Comparison of ENCODE assay signal across 14 cellular contexts in genomic region chr6:21722488-21722887, GRCh38.
"Had no signal": no experiment of that assay in that cellular context is flagged by ENCODE, and none has a peak within 500 bp of the region (broad histone marks: within the 10 kb centered on the region; RNA-seq: fewer than 3 reads in every experiment).

No MANE protein-coding gene starts in this region.

- H3K27ac ChIP-seq: brain microvascular endothelial cell, SJSA1, tibial artery had no signal

- H3K4me3 ChIP-seq: SJSA1, tibial artery had no signal

- H3K9me3 ChIP-seq: SJSA1 had no signal

- H3K27me3 ChIP-seq: brain microvascular endothelial cell, SJSA1, tibial artery had no signal

- H3K4me1 ChIP-seq: SJSA1, tibial artery had no signal

- H3K27ac Mint-ChIP-seq: activated naive CD8-positive, alpha-beta T cell treated with anti-CD3 and anti-CD28 coated beads for 36 hours; activated T-cell treated with anti-CD3 and anti-CD28 coated beads, Interleukin-2, amount 50 U/mL, for 24 hours; dendritic cell treated with granulocyte-macrophage colony-stimulating factor and Interleukin-4, amounts not matched to agents 40 ng/mL and 50 ng/mL, for 4 days; stimulated activated effector memory CD8-positive, alpha-beta T cell treated with anti-CD3 and anti-CD28 coated beads, Interleukin-12 subunit alpha, Interleukin-12 subunit beta, amount 100 ng/mL, for 72 hours had no signal

- ATAC-seq: stimulated activated effector memory CD8-positive, alpha-beta T cell treated with anti-CD3 and anti-CD28 coated beads, Interleukin-12 subunit alpha, Interleukin-12 subunit beta, amount 100 ng/mL, for 72 hours had no signal

- H3K36me3 Mint-ChIP-seq: activated naive CD8-positive, alpha-beta T cell treated with anti-CD3 and anti-CD28 coated beads for 36 hours; stimulated activated effector memory CD8-positive, alpha-beta T cell treated with anti-CD3 and anti-CD28 coated beads, Interleukin-12 subunit alpha, Interleukin-12 subunit beta, amount 100 ng/mL, for 72 hours had no signal

- H3K36me3 ChIP-seq: brain microvascular endothelial cell, SJSA1, tibial artery had no signal

- H3K27me3 Mint-ChIP-seq: activated T-cell treated with anti-CD3 and anti-CD28 coated beads, Interleukin-2, amount 50 U/mL, for 24 hours; dendritic cell treated with granulocyte-macrophage colony-stimulating factor and Interleukin-4, amounts not matched to agents 40 ng/mL and 50 ng/mL, for 4 days had no signal

- DNase-seq: activated CD4-positive, alpha-beta T cell treated with anti-CD3 and anti-CD28 coated beads, Interleukin-2, amount 50 U/mL, for 1 hour; activated effector memory CD4-positive, alpha-beta T cell treated with Interleukin-2 at 50 U/mL for 16 hours; activated naive CD8-positive, alpha-beta T cell treated with anti-CD3 and anti-CD28 coated beads for 36 hours; activated T-cell treated with anti-CD3 and anti-CD28 coated beads, Interleukin-2, amount 50 U/mL, for 24 hours; brain microvascular endothelial cell; cerebellar nuclear complex; erythroblast; small intestine; SW 1271; T-helper 9 cell; tibial artery had no signal

- H3K4me1 Mint-ChIP-seq: activated naive CD8-positive, alpha-beta T cell treated with anti-CD3 and anti-CD28 coated beads for 36 hours; stimulated activated effector memory CD8-positive, alpha-beta T cell treated with anti-CD3 and anti-CD28 coated beads, Interleukin-12 subunit alpha, Interleukin-12 subunit beta, amount 100 ng/mL, for 72 hours had no signal

- H3K4me3 Mint-ChIP-seq: activated naive CD8-positive, alpha-beta T cell treated with anti-CD3 and anti-CD28 coated beads for 36 hours; activated T-cell treated with anti-CD3 and anti-CD28 coated beads, Interleukin-2, amount 50 U/mL, for 24 hours; dendritic cell treated with granulocyte-macrophage colony-stimulating factor and Interleukin-4, amounts not matched to agents 40 ng/mL and 50 ng/mL, for 4 days; stimulated activated effector memory CD8-positive, alpha-beta T cell treated with anti-CD3 and anti-CD28 coated beads, Interleukin-12 subunit alpha, Interleukin-12 subunit beta, amount 100 ng/mL, for 72 hours had no signal
